In the genomic region with DNA sequence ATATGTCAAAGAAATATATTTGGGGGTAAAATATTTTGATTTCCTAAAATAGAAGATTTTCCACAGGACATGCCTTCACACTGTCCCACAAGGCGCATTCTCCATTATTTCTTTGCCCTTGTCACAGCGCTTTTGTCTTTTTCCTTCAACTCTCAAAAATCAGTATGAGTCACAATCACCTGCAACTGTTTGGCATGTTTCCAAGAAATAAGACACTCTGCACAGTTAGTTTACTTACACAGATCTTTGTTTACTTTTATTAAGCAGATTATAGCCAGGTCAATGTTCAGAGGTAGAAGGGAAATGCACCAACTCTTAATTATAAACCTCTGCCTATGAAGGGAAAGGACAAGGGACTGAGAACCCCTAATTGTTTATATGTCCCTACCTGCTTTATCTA, we compare ENCODE assay signal across 12 cellular contexts. TPM values are rescaled to one million over a fixed set of nuclear protein-coding genes. Genes with fewer than 3 reads are reported as not detected.
A peak's percentile ranks its signal among the peaks of the same experiment; 100 is the strongest.
DNase-seq lines count a peak whose midpoint lies in the region; ATAC-seq and TF ChIP-seq lines count a peak whose summit lies in the region.
"Had no signal": no experiment of that assay in that cellular context is flagged by ENCODE, and none has a peak within 500 bp of the region (broad histone marks: within the 10 kb centered on the region; RNA-seq: fewer than 3 reads in every experiment).

No MANE protein-coding gene starts in this region.

- ATAC-seq in psoas muscle: peak; percentile 35 to 55 (median 42)
- no peak for ATAC-seq in GM19455 (IDR thresholded peaks at IDR 0.05; ENCODE audit: unreplicated experiment)
- ATAC-seq: stimulated activated memory B cell treated with anti-CD40 and anti-IgM and Interleukin-4, amounts not matched to agents 10 μg/mL and 1 μg/mL and 100 μg/mL, for 72 hours had no signal

- no peak overlapping the region for H3K27ac ChIP-seq in psoas muscle
- H3K27ac ChIP-seq: KMS-11 had no signal

- no peaks in the 10 kb centered on the region for H3K36me3 ChIP-seq in psoas muscle (ENCODE audit: insufficient read depth in 1 of 2, low read depth in 1 of 2)

- TF ChIP-seq CTCF in epithelial cell of esophagus (IDR thresholded peaks at IDR 0.05; ENCODE audit: insufficient read depth, low read depth, low read length, missing control alignments) (no peak), psoas muscle (IDR thresholded peaks at IDR 0.05) (no peak)

- H3K27me3 ChIP-seq in psoas muscle (ENCODE audit: insufficient read depth in 3 of 3, low read length in 2 of 3): no peaks in the 10 kb centered on the region

- 65 to 67% (median 66%) methylated on average over 2 of the region's 2 CpGs for WGBS in psoas muscle, 3 donors

- intact Hi-C loops in psoas muscle (cut with DNase I): no loop called here

- DNase-seq in SIG-M5 treated with dmso at 0.1 percent for 504 hours (lab: John Stamatoyannopoulos, UW; ENCODE audit: unreplicated experiment) (peak; percentile 18), SIG-M5 (lab: John Stamatoyannopoulos, UW) (no peak), NCI-H345 (lab: John Stamatoyannopoulos, UW) (peak; percentile 78), epithelial cell of esophagus (ENCODE audit: low read depth) (peak; percentile 80), psoas muscle (no peak), occipital lobe (lab: John Stamatoyannopoulos, UW) (no peak)
- no peak for DNase-seq in activated effector memory CD4-positive, alpha-beta T cell treated with Interleukin-2 at 50 U/mL for 16 hours
- DNase-seq: activated CD4-positive, alpha-beta T cell treated with anti-CD3 and anti-CD28 coated beads for 1 hour; posterior cingulate gyrus had no signal

- H3K4me1 ChIP-seq in psoas muscle: peaks cover 36% of the 10 kb centered on the region

- H3K9me3 ChIP-seq in psoas muscle: no peaks in the 10 kb centered on the region

- H3K4me3 ChIP-seq in epithelial cell of esophagus (ENCODE audit: low read length) (no peak overlapping the region), psoas muscle (no peak overlapping the region)

RNA-seq across cellular contexts. Expression of a gene that starts 9.5 kb away (rescaled TPM):
- 10 to 100 TPM in 3 of 4 donors, 1 to 10 TPM in 1; 9.6 to 20.3 (median 16.2) TPM for total RNA-seq in psoas muscle
- polyA plus RNA-seq in psoas muscle: 1 to 10 TPM; 5.9 to 7.6 (median 6.9) TPM
- 54.7 TPM for total RNA-seq in occipital lobe

Comparison
In these comparisons a context has a peak if more than half of its experiments do, and no peak if none do; other contexts are left out.
1. DNase-seq: peak in SIG-M5 treated with dmso at 0.1 percent for 504 hours (single experiment), NCI-H345 (single experiment) and epithelial cell of esophagus (single experiment); none in SIG-M5 (single experiment), psoas muscle (0 of 2), occipital lobe (single experiment) and activated effector memory CD4-positive, alpha-beta T cell treated with Interleukin-2 at 50 U/mL for 16 hours (single experiment).